12 cellular contexts compared by ENCODE assay signal in genomic region chr5:131277875-131278795, GRCh38. TPM values are rescaled to one million over a fixed set of nuclear protein-coding genes. Genes with fewer than 3 reads are reported as not detected.
DNase-seq lines count a peak whose midpoint lies in the region; ATAC-seq and TF ChIP-seq lines count a peak whose summit lies in the region.
"Had no signal": no experiment of that assay in that cellular context is flagged by ENCODE, and none has a peak within 500 bp of the region (broad histone marks: within the 10 kb centered on the region; RNA-seq: fewer than 3 reads in every experiment).

No MANE protein-coding gene starts in this region.

- H3K27ac Mint-ChIP-seq in activated T-cell treated with anti-CD3 and anti-CD28 coated beads, Interleukin-2, amount 50 U/mL, for 24 hours, result peak overlapping the region; percentile 93

- peaks cover 51% of the 10 kb centered on the region for H3K36me3 Mint-ChIP-seq in activated T-cell treated with anti-CD3 and anti-CD28 coated beads, Interleukin-2, amount 50 U/mL, for 24 hours (ENCODE audit: low read depth)
- H3K36me3 Mint-ChIP-seq in activated T-cell treated with anti-CD3 and anti-CD28 coated beads, Interleukin-2, amount 50 U/mL, for 4 hours (ENCODE audit: insufficient read depth), result peaks cover 14% of the 10 kb centered on the region

- H3K9me3 Mint-ChIP-seq in activated T-cell treated with anti-CD3 and anti-CD28 coated beads, Interleukin-2, amount 50 U/mL, for 24 hours, result no peaks in the 10 kb centered on the region
- H3K9me3 Mint-ChIP-seq in activated T-cell treated with anti-CD3 and anti-CD28 coated beads, Interleukin-2, amount 50 U/mL, for 4 hours, result no peaks in the 10 kb centered on the region

- no peaks in the 10 kb centered on the region for H3K27me3 Mint-ChIP-seq in activated T-cell treated with anti-CD3 and anti-CD28 coated beads, Interleukin-2, amount 50 U/mL, for 24 hours
- no peaks in the 10 kb centered on the region for H3K27me3 Mint-ChIP-seq in activated T-cell treated with anti-CD3 and anti-CD28 coated beads, Interleukin-2, amount 50 U/mL, for 4 hours (ENCODE audit: low read depth)

- TF ChIP-seq CTCF in Panc1 (IDR thresholded peaks at IDR 0.05), result no peak

- H3K27me3 ChIP-seq in Panc1 (ENCODE audit: control insufficient read depth, insufficient read depth, low read length), result no peaks in the 10 kb centered on the region
- H3K27me3 ChIP-seq in effector memory CD4-positive, alpha-beta T cell (replicated peaks; ENCODE audit: control insufficient read depth, insufficient read depth, low read length, poor library complexity, severe bottlenecking), result no peaks in the 10 kb centered on the region
- H3K27me3 ChIP-seq: hepatocyte, SJCRH30 had no signal

- ATAC-seq in activated T-cell treated with anti-CD3 and anti-CD28 coated beads, Interleukin-2, amount 50 U/mL, for 4 hours, result no peak
- peak; percentile 86 for ATAC-seq in Panc1
- no peak for ATAC-seq in HG02973 (IDR thresholded peaks at IDR 0.05; ENCODE audit: unreplicated experiment)

- peaks cover 88% of the 10 kb centered on the region for H3K4me1 Mint-ChIP-seq in activated T-cell treated with anti-CD3 and anti-CD28 coated beads, Interleukin-2, amount 50 U/mL, for 24 hours (ENCODE audit: low read depth)
- peaks cover 82% of the 10 kb centered on the region for H3K4me1 Mint-ChIP-seq in activated T-cell treated with anti-CD3 and anti-CD28 coated beads, Interleukin-2, amount 50 U/mL, for 4 hours (ENCODE audit: low read depth)

- intact Hi-C loops in Panc1 (cut with micrococcal nuclease; ENCODE audit: unreplicated experiment), result no loop called here

- in situ Hi-C loops in Panc1 (cut with HindIII; ENCODE audit: low pct_unique_long_range_greater_than_20kb, low sequenced_read_pairs), result no loop called here

- no peaks in the 10 kb centered on the region for H3K36me3 ChIP-seq in Panc1 (ENCODE audit: control insufficient read depth, insufficient read depth, low read length)
- no peaks in the 10 kb centered on the region for H3K36me3 ChIP-seq in effector memory CD4-positive, alpha-beta T cell (ENCODE audit: control insufficient read depth, insufficient read depth, low read length)
- H3K36me3 ChIP-seq: SJCRH30 had no signal

- no peak for DNase-seq in activated T-cell treated with anti-CD3 and anti-CD28 coated beads, Interleukin-2, amount 50 U/mL, for 24 hours
- DNase-seq in activated T-cell treated with anti-CD3 and anti-CD28 coated beads, Interleukin-2, amount 50 U/mL, for 4 hours, result no peak
- DNase-seq in Panc1 (ENCODE audit: low read depth, low spot score), result no peak
- DNase-seq in substantia nigra (lab: John Stamatoyannopoulos, UW), result peak in 2 of 49 donors; percentile 6 to 7
- no peak for DNase-seq in GM19238 (ENCODE audit: insufficient read length, low spot score)
- DNase-seq in effector memory CD4-positive, alpha-beta T cell, result no peak
- DNase-seq: GM23248, NCI-H1930 had no signal

- no TSS peak for BruUV-seq in Panc1 (replicated peaks; lab: Mats Ljungman, UMichigan)

- peak overlapping the region; percentile 18 for H3K4me3 Mint-ChIP-seq in activated T-cell treated with anti-CD3 and anti-CD28 coated beads, Interleukin-2, amount 50 U/mL, for 24 hours
- no peak overlapping the region for H3K4me3 Mint-ChIP-seq in activated T-cell treated with anti-CD3 and anti-CD28 coated beads, Interleukin-2, amount 50 U/mL, for 4 hours

- H3K27ac ChIP-seq in Panc1 (ENCODE audit: low read length) (peak overlapping the region; percentile 51), cingulate gyrus (ENCODE audit: low read depth, low read length) (peak overlapping the region; percentile 23), substantia nigra (ENCODE audit: low read depth, low read length, poor library complexity, severe bottlenecking) (peak overlapping the region; percentile 59)
- H3K27ac ChIP-seq in effector memory CD4-positive, alpha-beta T cell (ENCODE audit: insufficient read depth, low read length, poor library complexity, severe bottlenecking), result no peak overlapping the region
- H3K27ac ChIP-seq: GM23248, hepatocyte, SJCRH30 had no signal

- peaks cover 30% of the 10 kb centered on the region for H3K4me1 ChIP-seq in Panc1 (ENCODE audit: control insufficient read depth, insufficient read depth, low read length)
- H3K4me1 ChIP-seq in effector memory CD4-positive, alpha-beta T cell (ENCODE audit: control insufficient read depth, insufficient read depth, low read length, poor library complexity, severe bottlenecking), result peaks cover 13% of the 10 kb centered on the region
- H3K4me1 ChIP-seq: SJCRH30 had no signal

- CTCF ChIA-PET in Panc1 (lab: Charles Lee), result no interaction called here

- no peak overlapping the region for H3K4me3 ChIP-seq in Panc1 (ENCODE audit: low read depth in 2 of 2, low read length in 2 of 2)
- no peak overlapping the region for H3K4me3 ChIP-seq in effector memory CD4-positive, alpha-beta T cell (ENCODE audit: insufficient read depth, low read depth, low read length, poor library complexity, severe bottlenecking)
- H3K4me3 ChIP-seq: GM23248, hepatocyte, SJCRH30 had no signal

- H3K9me3 ChIP-seq in Panc1 (ENCODE audit: control insufficient read depth, insufficient read depth, low read depth, low read length), result no peaks in the 10 kb centered on the region
- no peaks in the 10 kb centered on the region for H3K9me3 ChIP-seq in effector memory CD4-positive, alpha-beta T cell (ENCODE audit: control insufficient read depth, low read length)
- H3K9me3 ChIP-seq: SJCRH30 had no signal

- POLR2A ChIA-PET in Panc1 (lab: Charles Lee), result interaction anchor here (0.7 kb wide), 1 partner anchor 101 kb away, joined by 3 read pairs; no protein-coding TSS in a partner anchor

RNA-seq across cellular contexts. Expression of gene CDC42SE2, which starts 14.3 kb away (rescaled TPM):
- total RNA-seq in activated T-cell treated with anti-CD3 and anti-CD28 coated beads, Interleukin-2, amount 50 U/mL, for 4 hours, result 100 to 1,000 TPM in 1 of 3 donors, 10 to 100 TPM in 2; 89.3 to 103 (median 97.5) TPM
- total RNA-seq in Panc1 (2021; ENCODE audit: unreplicated experiment), result 46.1 TPM
- 21.8 TPM for polyA plus RNA-seq in Panc1 (2012; ENCODE audit: insufficient read length)
